Comparison of ENCODE assay signal across 19 cellular contexts in the genomic region with DNA sequence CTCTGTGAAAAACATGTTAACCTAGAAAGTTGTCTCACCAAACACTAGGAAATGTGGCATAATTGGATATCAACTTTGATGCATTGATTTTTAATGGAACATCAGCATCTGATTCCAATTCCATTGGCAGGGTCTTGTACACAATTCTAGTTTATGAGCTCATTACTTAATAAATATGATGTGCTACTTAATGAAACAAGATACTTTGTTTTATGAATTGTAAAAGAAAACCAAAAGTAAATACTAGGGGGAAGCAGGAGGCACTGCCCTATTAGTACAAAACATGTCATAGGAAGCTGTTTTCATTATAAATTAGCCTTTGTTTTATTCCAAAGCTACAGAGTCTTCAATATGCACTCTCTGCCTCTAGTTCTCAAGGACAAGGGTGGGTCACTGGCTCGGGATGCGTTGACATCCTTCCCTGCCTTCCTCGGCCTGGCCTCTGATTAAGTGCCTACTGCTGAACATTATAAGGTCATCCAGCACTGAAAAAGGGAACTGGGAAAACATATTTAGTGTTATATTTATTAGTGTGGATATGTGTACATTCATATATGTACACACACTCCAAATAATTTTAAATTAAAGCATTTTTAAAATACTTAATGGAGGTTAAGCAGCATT.
DNase-seq lines count a peak whose midpoint lies in the region; ATAC-seq and TF ChIP-seq lines count a peak whose summit lies in the region.
"Had no signal": no experiment of that assay in that cellular context is flagged by ENCODE, and none has a peak within 500 bp of the region (broad histone marks: within the 10 kb centered on the region; RNA-seq: fewer than 3 reads in every experiment).

No MANE protein-coding gene starts in this region.

- H3K4me3 ChIP-seq in MM.1S (ENCODE audit: low read length) (no peak overlapping the region), hepatocyte (no peak overlapping the region), Peyer's patch (no peak overlapping the region)
- H3K4me3 ChIP-seq: GM12878, GM23248 had no signal

- H3K27me3 ChIP-seq in MM.1S (replicated peaks; ENCODE audit: insufficient read depth, low read length) = no peaks in the 10 kb centered on the region
- H3K27me3 ChIP-seq in hepatocyte = no peaks in the 10 kb centered on the region
- H3K27me3 ChIP-seq in Peyer's patch = no peaks in the 10 kb centered on the region

- H3K9me3 ChIP-seq in MM.1S (replicated peaks; ENCODE audit: insufficient read depth, low read length) (no peaks in the 10 kb centered on the region), hepatocyte (ENCODE audit: low read depth) (no peaks in the 10 kb centered on the region), Peyer's patch (no peaks in the 10 kb centered on the region)

- ATAC-seq in Right ventricle myocardium inferior (no peak), Right ventricle myocardium superior (ENCODE audit: poor library complexity) (no peak)
- ATAC-seq: GM12878 had no signal

- H3K9me2 ChIP-seq in MM.1S (replicated peaks; ENCODE audit: insufficient read depth, low read length) (no peaks in the 10 kb centered on the region), hepatocyte (replicated peaks; ENCODE audit: insufficient read depth) (no peaks in the 10 kb centered on the region)

- TF ChIP-seq POLR2A in Peyer's patch (IDR thresholded peaks at IDR 0.05) = no peak

- WGBS in hepatocyte (ENCODE audit: low lambda C conversion rate, missing lambda C conversion rate) = 60% methylated on average over 3 of the region's 3 CpGs

- DNase-seq in Right ventricle myocardium inferior (ENCODE audit: missing footprints) (peak; percentile 50), Right ventricle myocardium superior (no peak), MM.1S (no peak), hepatocyte (ENCODE audit: low spot score) (no peak), NCI-H1092 treated with DMSO at 0.1 percent for 48 hours (lab: John Stamatoyannopoulos, UW) (no peak), middle frontal gyrus (ENCODE audit: extremely low spot score, low spot score) (no peak), Peyer's patch (no peak)
- DNase-seq: 8988T; C1 segment of cervical spinal cord; CD4-positive, alpha-beta memory T cell; COR-L47; DMS 273 treated with DMSO at 0.1 percent for 48 hours; DMS79; EL; GDM1; GM23248; H7; HCEC 1CT had no signal

- no peak overlapping the region for H2AFZ ChIP-seq in MM.1S (ENCODE audit: low read length)
- H2AFZ ChIP-seq in hepatocyte = no peak overlapping the region
- H2AFZ ChIP-seq: GM23248 had no signal

- H3K9ac ChIP-seq in MM.1S (ENCODE audit: low read length) = no peak overlapping the region
- H3K9ac ChIP-seq: GM23248 had no signal

- TF ChIP-seq CTCF in MM.1S (IDR thresholded peaks at IDR 0.05; ENCODE audit: low read length) (no peak), hepatocyte (IDR thresholded peaks at IDR 0.05; ENCODE audit: poor library complexity) (no peak), Peyer's patch (IDR thresholded peaks at IDR 0.05) (no peak)

- no peaks in the 10 kb centered on the region for H4K20me1 ChIP-seq in MM.1S (ENCODE audit: insufficient read depth, low read length)
- H4K20me1 ChIP-seq in hepatocyte (ENCODE audit: insufficient read depth, poor library complexity, severe bottlenecking) = no peaks in the 10 kb centered on the region

- intact Hi-C loops in Right ventricle myocardium inferior (cut with DNase I) (no loop called here), Right ventricle myocardium superior (cut with DNase I) (no loop called here)

- H3K4me2 ChIP-seq in MM.1S (ENCODE audit: low read depth, low read length) (peak overlapping the region; percentile 0; the same call in 1 of the 2 replicates), hepatocyte (peak overlapping the region; percentile 16)

- no peak overlapping the region for H3K27ac ChIP-seq in MM.1S (ENCODE audit: low read length)
- H3K27ac ChIP-seq in hepatocyte = no peak overlapping the region
- no peak overlapping the region for H3K27ac ChIP-seq in Peyer's patch
- H3K27ac ChIP-seq: GM23248 had no signal

- H3K4me1 ChIP-seq in MM.1S (ENCODE audit: low read length) (no peaks in the 10 kb centered on the region), hepatocyte (ENCODE audit: insufficient read depth) (no peaks in the 10 kb centered on the region), Peyer's patch (no peaks in the 10 kb centered on the region)

- no peaks in the 10 kb centered on the region for H3F3A ChIP-seq in MM.1S (ENCODE audit: insufficient read depth, low read length)

- H3K79me2 ChIP-seq in MM.1S (ENCODE audit: low read length) (no peaks in the 10 kb centered on the region), hepatocyte (no peaks in the 10 kb centered on the region)

- no peaks in the 10 kb centered on the region for H3K36me3 ChIP-seq in MM.1S (replicated peaks; ENCODE audit: insufficient read depth, low read length)
- no peaks in the 10 kb centered on the region for H3K36me3 ChIP-seq in hepatocyte (replicated peaks; ENCODE audit: insufficient read depth, low read depth)
- no peaks in the 10 kb centered on the region for H3K36me3 ChIP-seq in Peyer's patch
